In the genomic region with DNA sequence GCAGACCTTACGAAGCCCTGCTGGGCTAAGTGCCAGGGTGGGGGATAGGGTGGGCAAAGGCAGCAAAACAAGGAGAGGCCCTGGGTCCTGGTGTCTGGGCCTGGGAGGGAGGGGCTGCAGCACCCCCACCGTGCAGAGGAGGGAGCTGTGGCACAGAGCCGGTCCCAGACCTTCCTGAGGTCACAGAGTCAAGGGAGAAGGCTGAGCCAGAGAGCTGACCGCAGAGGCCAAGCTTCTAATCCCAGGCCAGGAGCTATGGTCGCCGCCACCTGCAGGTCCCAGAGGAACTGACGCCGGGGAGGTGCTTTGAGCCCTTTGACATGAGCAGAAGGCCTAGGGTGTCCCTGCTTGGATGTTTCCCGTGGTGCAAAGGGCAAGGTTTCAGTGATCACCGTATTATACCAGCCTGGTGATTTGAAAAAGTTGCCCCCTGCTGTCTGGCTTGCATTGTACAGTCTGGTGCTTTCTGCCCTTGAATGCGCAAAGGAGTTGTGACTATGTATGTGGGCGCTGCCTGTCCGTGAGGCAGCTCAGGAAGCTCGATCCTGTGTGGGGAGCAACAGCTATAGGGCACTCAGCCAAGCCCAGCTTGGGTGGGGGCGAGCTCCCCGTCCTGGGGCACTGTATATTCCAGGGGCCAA, we compare ENCODE assay signal across 22 cellular contexts. TPM values are rescaled to one million over a fixed set of nuclear protein-coding genes. Genes with fewer than 3 reads are reported as not detected.
DNase-seq lines count a peak whose midpoint lies in the region; ATAC-seq, FAIRE-seq and TF ChIP-seq lines count a peak whose summit lies in the region.
"Had no signal": no experiment of that assay in that cellular context is flagged by ENCODE, and none has a peak within 500 bp of the region (broad histone marks: within the 10 kb centered on the region; RNA-seq: fewer than 3 reads in every experiment).

No MANE protein-coding gene starts in this region.

- FAIRE-seq in bronchial epithelial cell (lab: Jason Lieb, UNC) (no peak), GM12891 (lab: Jason Lieb, UNC) (no peak)
- FAIRE-seq: GM18507, GM19239, TTC549 had no signal

- H3K27ac ChIP-seq in AG04450 (ENCODE audit: low read depth, low read length), result no peak overlapping the region
- H3K27ac ChIP-seq: PC-9, sigmoid colon had no signal

- peaks cover 11% of the 10 kb centered on the region for H3K27me3 ChIP-seq in AG04450 (ENCODE audit: control insufficient read depth, insufficient read depth, low read length)
- H3K27me3 ChIP-seq in bronchial epithelial cell (ENCODE audit: control insufficient read depth, insufficient read depth, low read length), result peaks cover 2% of the 10 kb centered on the region
- H3K27me3 ChIP-seq: sigmoid colon had no signal

- CTCF ChIA-PET in AG04450 (lab: Charles Lee), result interaction anchor here (0.9 kb wide), 1 partner anchor 60 kb away, joined by 3 read pairs; no protein-coding TSS in a partner anchor

- no peak for ATAC-seq in GM19397 (IDR thresholded peaks at IDR 0.05; ENCODE audit: unreplicated experiment)
- ATAC-seq: activated T-cell treated with anti-CD3 and anti-CD28 coated beads, Interleukin-2, amount 50 U/mL, for 72 hours had no signal

- TF ChIP-seq CTCF in AG04450 (IDR thresholded peaks at IDR 0.05; ENCODE audit: low read depth, low read length) (peak; percentile 20), GM12872 (IDR thresholded peaks at IDR 0.05; ENCODE audit: insufficient read depth, low read depth, low read length) (0 out of 3 replicates have a peak, but pooled peaks have one; percentile 12), bronchial epithelial cell (IDR thresholded peaks at IDR 0.05; ENCODE audit: insufficient read depth, low read length, severe bottlenecking) (peak; percentile 5)

- H3K4me3 ChIP-seq in AG04450 (ENCODE audit: low read depth, low read length), result no peak overlapping the region
- no peak overlapping the region for H3K4me3 ChIP-seq in bronchial epithelial cell (ENCODE audit: low read depth, low read length)
- H3K4me3 ChIP-seq: PC-9, sigmoid colon had no signal

- H3K9me3 ChIP-seq in AG04450 (ENCODE audit: control insufficient read depth, insufficient read depth, low read length), result peaks cover 8% of the 10 kb centered on the region

- TF ChIP-seq POLR2A in GM12891 (IDR thresholded peaks at IDR 0.05; ENCODE audit: low read depth, low read length), result no peak

- POLR2A ChIA-PET in AG04450 (lab: Yijun Ruan, JAX), result no interaction called here

- no peak for DNase-seq in AG04450 (ENCODE audit: low read depth, low spot score)
- DNase-seq in bronchial epithelial cell (ENCODE audit: low read depth), result no peak
- peak; percentile 45 for DNase-seq in kidney tubule cell (ENCODE audit: low spot score)
- no peak for DNase-seq in NCI-H187 (lab: John Stamatoyannopoulos, UW)
- no peak for DNase-seq in SW 1271 (lab: John Stamatoyannopoulos, UW)
- DNase-seq in GM12891 (ENCODE audit: insufficient read length, low spot score), result no peak
- DNase-seq: activated CD4-positive, alpha-beta T cell treated with anti-CD3 and anti-CD28 coated beads, Interleukin-2, amount 50 U/mL, for 48 hours; activated T-cell treated with anti-CD3 and anti-CD28 coated beads, Interleukin-2, amount 50 U/mL, for 72 hours; AML-193; islet precursor cell; midbrain; NCI-H774; sigmoid colon; stimulated activated CD4-positive, alpha-beta T cell treated with anti-CD3 and anti-CD28 coated beads, Interleukin-1b, Interleukin-23, amount 100 ng/mL, for 48 hours had no signal

- no peaks in the 10 kb centered on the region for H3K36me3 ChIP-seq in bronchial epithelial cell (ENCODE audit: control insufficient read depth, insufficient read depth, low read length)
- H3K36me3 ChIP-seq: sigmoid colon had no signal

TF ChIP-seq in GM12891, 5 proteins besides CTCF, POLR2A, EP300 and RAD21:
- TF ChIP-seq POU2F2 (IDR thresholded peaks at IDR 0.05; ENCODE audit: low read depth, low read length) (no peak), PAX5 (IDR thresholded peaks at IDR 0.05; ENCODE audit: insufficient read depth, low read length, severe bottlenecking) (no peak)

RNA-seq across cellular contexts. Expression of gene EDAR, which starts 44.3 kb away (rescaled TPM):
- not detected in 2 replicates for polyA plus RNA-seq in AG04450 (2011; rRNA removed)
- not detected in 2 replicates for polyA minus RNA-seq in AG04450 (2011; rRNA and poly(A)+ RNA removed)
- total RNA-seq in bronchial epithelial cell, result under 0.01 and 0.90 TPM in 2 replicates
- polyA plus RNA-seq in GM12891 (2012; ENCODE audit: low read depth, missing spikeins), result not detected
- total RNA-seq: glomerular endothelial cell, PC-9, sigmoid colon, subcutaneous adipose tissue had no signal
